Comparison of ENCODE assay signal across 22 cellular contexts in genomic region chr17:34051046-34051445, GRCh38.
"Had no signal": no experiment of that assay in that cellular context is flagged by ENCODE, and none has a peak within 500 bp of the region (broad histone marks: within the 10 kb centered on the region; RNA-seq: fewer than 3 reads in every experiment).

No MANE protein-coding gene starts in this region.

- H3K4me1 Mint-ChIP-seq: naive thymus-derived CD8-positive, alpha-beta T cell; neural crest cell had no signal

- H3K9me3 ChIP-seq: mucosa of descending colon, ovary, suprapubic skin, thyroid gland, uterus had no signal

- H3K27ac Mint-ChIP-seq: naive thymus-derived CD8-positive, alpha-beta T cell; progenitor cell of endocrine pancreas had no signal

- H3K4me3 ChIP-seq: dorsolateral prefrontal cortex, heart left ventricle, mucosa of descending colon, ovary, smooth muscle cell, suprapubic skin, thyroid gland, upper lobe of left lung, uterus had no signal

- ATAC-seq: heart left ventricle; mucosa of descending colon; naive thymus-derived CD8-positive, alpha-beta T cell; right cardiac atrium had no signal

- H3K36me3 ChIP-seq: heart left ventricle, ovary, suprapubic skin, thyroid gland, upper lobe of left lung, uterus had no signal

- DNase-seq: cortex of kidney; effector memory CD4-positive, alpha-beta T cell; foreskin melanocyte; heart left ventricle; hippocampal formation; kidney glomerular epithelial cell; mucosa of descending colon; naive thymus-derived CD8-positive, alpha-beta T cell; nucleus accumbens; ovary; right cardiac atrium; stimulated activated CD4-positive, alpha-beta T cell treated with anti-CD3 and anti-CD28 coated beads, Interleukin-2, amount 100 ng/mL, for 48 hours; stimulated activated naive CD4-positive, alpha-beta T cell treated with Interleukin-2 at 50 U/mL for 16 hours; thyroid gland; upper lobe of left lung; uterus had no signal

- H3K4me2 ChIP-seq: smooth muscle cell had no signal

- H3K27me3 ChIP-seq: ovary, thyroid gland, upper lobe of left lung, uterus had no signal

- H3K4me1 ChIP-seq: heart left ventricle, suprapubic skin, thyroid gland, upper lobe of left lung, uterus had no signal

- H3K4me3 Mint-ChIP-seq: naive thymus-derived CD8-positive, alpha-beta T cell; neural crest cell had no signal

- H3K27ac ChIP-seq: epithelial cell of prostate, heart left ventricle, ovary, suprapubic skin, thyroid gland, upper lobe of left lung, uterus had no signal
